Comparison of ENCODE assay signal across 8 cellular contexts in the genomic region with DNA sequence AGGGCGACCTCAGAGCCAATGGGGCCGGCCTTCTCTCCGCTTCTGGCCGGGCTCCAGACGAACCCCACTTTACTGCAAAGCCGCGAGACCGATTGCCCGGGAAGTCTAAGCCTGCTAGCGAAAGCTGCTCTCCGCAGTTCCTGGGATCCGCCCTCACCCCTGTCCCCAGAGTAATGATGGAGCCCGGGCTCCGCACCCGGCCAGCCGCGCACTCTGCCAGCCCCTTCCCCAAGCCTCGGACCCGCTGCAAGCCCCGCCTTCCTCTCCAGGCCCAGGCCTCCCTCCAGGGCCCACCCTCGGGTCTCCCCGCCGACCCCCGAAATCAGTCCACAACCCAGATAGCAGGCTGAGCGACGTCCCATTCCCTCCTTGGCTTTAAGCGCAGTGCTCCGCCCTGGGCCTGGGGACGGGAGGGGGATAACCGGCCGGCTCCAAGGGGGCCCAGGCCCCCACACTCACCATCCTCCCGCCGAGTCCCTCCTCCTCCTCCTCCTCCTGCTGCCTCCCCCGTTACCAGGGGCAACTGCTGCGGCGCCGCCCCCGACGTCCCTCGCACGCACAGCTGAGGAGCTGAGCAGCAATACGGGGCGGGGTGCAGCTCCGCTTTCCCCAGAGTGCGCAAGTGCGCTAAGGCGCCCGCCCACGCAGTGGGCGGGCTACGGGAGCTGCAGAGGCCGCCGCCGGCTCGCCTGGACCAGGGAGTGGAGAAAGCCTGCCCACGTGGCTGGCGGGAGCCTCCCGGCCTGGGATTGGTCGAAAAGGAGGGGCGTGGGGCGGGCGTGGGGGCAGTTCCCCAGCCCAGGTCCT. TPM values are rescaled to one million over a fixed set of nuclear protein-coding genes. Genes with fewer than 3 reads are reported as not detected.
DNase-seq lines count a peak whose midpoint lies in the region; ATAC-seq and TF ChIP-seq lines count a peak whose summit lies in the region.

A gene with protein sequence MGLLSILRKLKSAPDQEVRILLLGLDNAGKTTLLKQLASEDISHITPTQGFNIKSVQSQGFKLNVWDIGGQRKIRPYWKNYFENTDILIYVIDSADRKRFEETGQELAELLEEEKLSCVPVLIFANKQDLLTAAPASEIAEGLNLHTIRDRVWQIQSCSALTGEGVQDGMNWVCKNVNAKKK (minus strand): TSS at position 584 of the 807 bp plus-strand sequence. CDS start 122 bp downstream, at position 462.

- DNase-seq in DMS79 (lab: John Stamatoyannopoulos, UW), result peak; percentile 87
- peak; percentile 99 for DNase-seq in KBM-7
- DNase-seq in PC-9, result peak; percentile 89 to 93
- DNase-seq in activated T-cell treated with anti-CD3 and anti-CD28 coated beads, Interleukin-2, amount 50 U/mL, for 4 hours, result peak; percentile 95
- peak; percentile 99 for DNase-seq in esophagus muscularis mucosa (ENCODE audit: extremely low spot score)
- DNase-seq in stimulated activated CD8-positive, alpha-beta memory T cell treated with anti-CD3 and anti-CD28 coated beads, Interleukin-7, amount 100 ng/mL, for 24 hours (ENCODE audit: low read depth), result peak; percentile 93

- in situ Hi-C loops in KBM-7 (cut with MboI; ENCODE audit: low pct_unique_long_range_greater_than_20kb, low sequenced_read_pairs), result no loop called here

- H3F3A ChIP-seq in PC-9 (ENCODE audit: insufficient read depth, low read depth), result peaks cover 9% of the 10 kb centered on the region; the same call in 1 of the 2 replicates

- no peaks in the 10 kb centered on the region for H4K20me1 ChIP-seq in PC-9 (ENCODE audit: insufficient read depth)

- H3K27ac ChIP-seq in PC-9 (no peak within 1 kb of the TSS), esophagus muscularis mucosa (replicated peaks in 1 of 4) (peak within 1 kb of the TSS; percentile 86 to 92 (median 90)), muscle layer of duodenum (ENCODE audit: low read length) (peak within 1 kb of the TSS; percentile 53)

- CTCF ChIA-PET in PC-9 (lab: Charles Lee), result interaction anchor here (0.6 to 1.0 kb wide), 4 partner anchors 44 to 130 kb away, joined by 3 to 6 read pairs (median 4); no protein-coding TSS in a partner anchor

- peaks cover 9% of the 10 kb centered on the region for H3K36me3 Mint-ChIP-seq in activated T-cell treated with anti-CD3 and anti-CD28 coated beads, Interleukin-2, amount 50 U/mL, for 4 hours (ENCODE audit: insufficient read depth)

- H3K4me1 ChIP-seq in PC-9 (replicated peaks; ENCODE audit: insufficient read depth) (peaks cover 5% of the 10 kb centered on the region; the same call in 1 of the 2 replicates), esophagus muscularis mucosa (peaks cover 19 to 52% (median 42%) of the 10 kb centered on the region in 4 donors), muscle layer of duodenum (ENCODE audit: control insufficient read depth in 1 of 2, insufficient read depth in 2 of 2, low read length in 2 of 2) (peaks cover 0 to 25% of the 10 kb centered on the region in 2 donors)

- H3K27me3 ChIP-seq in PC-9 (ENCODE audit: insufficient read depth, low read depth) (no peaks in the 10 kb centered on the region), esophagus muscularis mucosa (no peaks in the 10 kb centered on the region), muscle layer of duodenum (ENCODE audit: low read depth, low read length) (no peaks in the 10 kb centered on the region)

- BruUV-seq in PC-9 (replicated peaks; lab: Mats Ljungman, UMichigan), result no TSS peak

- POLR2A ChIA-PET in PC-9 (lab: Charles Lee; ENCODE audit: unreplicated experiment), result interaction anchor here (0.5 to 0.7 kb wide), 5 partner anchors 38 to 737 kb away, joined by 3 to 27 read pairs (median 5); no protein-coding TSS in a partner anchor

- TF ChIP-seq CTCF in PC-9 (conservative IDR thresholded peaks at IDR 0.05) (peak; percentile 41; the same call in 1 of the 2 replicates), esophagus muscularis mucosa (IDR thresholded peaks at IDR 0.05) (peak in 2 of 3 experiments; percentile 36 to 62)

- H3K9me2 ChIP-seq in PC-9 (ENCODE audit: insufficient read depth), result no peaks in the 10 kb centered on the region

- peak within 1 kb of the TSS; percentile 86 for H3K4me3 ChIP-seq in PC-9
- peak within 1 kb of the TSS; percentile 87 to 98 (median 88) for H3K4me3 ChIP-seq in esophagus muscularis mucosa
- H3K4me3 ChIP-seq in muscle layer of duodenum (ENCODE audit: low read depth in 1 of 2, low read length in 2 of 2), result peak within 1 kb of the TSS; percentile 83 to 96

- H3K4me3 Mint-ChIP-seq in activated T-cell treated with anti-CD3 and anti-CD28 coated beads, Interleukin-2, amount 50 U/mL, for 4 hours, result peak within 1 kb of the TSS; percentile 95

- peak within 1 kb of the TSS; percentile 98 for H3K4me2 ChIP-seq in PC-9

- no peaks in the 10 kb centered on the region for H3K79me2 ChIP-seq in PC-9 (ENCODE audit: low read depth)

- H3K27me3 Mint-ChIP-seq in activated T-cell treated with anti-CD3 and anti-CD28 coated beads, Interleukin-2, amount 50 U/mL, for 4 hours (ENCODE audit: low read depth), result no peaks in the 10 kb centered on the region

- H3K9me3 Mint-ChIP-seq in activated T-cell treated with anti-CD3 and anti-CD28 coated beads, Interleukin-2, amount 50 U/mL, for 4 hours, result no peaks in the 10 kb centered on the region

- ATAC-seq in GM21717 (IDR thresholded peaks at IDR 0.05; ENCODE audit: unreplicated experiment), result peak; percentile 74
- ATAC-seq in activated T-cell treated with anti-CD3 and anti-CD28 coated beads, Interleukin-2, amount 50 U/mL, for 4 hours, result peak; percentile 85

- intact Hi-C loops in PC-9 (cut with micrococcal nuclease; ENCODE audit: unreplicated experiment) (loop anchor here (2.0 to 10.0 kb wide), 3 partner anchors 67 to 521 kb away; a partner anchor contains a TSS), esophagus muscularis mucosa (cut with DNase I) (loop anchor here (5.0 kb wide), 1 partner anchor 67 kb away; no protein-coding TSS in a partner anchor)

- TF ChIP-seq EP300 in esophagus muscularis mucosa (IDR thresholded peaks at IDR 0.05), result no peak

- H3K36me3 ChIP-seq in PC-9 (ENCODE audit: low read depth) (no peaks in the 10 kb centered on the region), esophagus muscularis mucosa (no peaks in the 10 kb centered on the region), muscle layer of duodenum (ENCODE audit: control insufficient read depth in 1 of 2, insufficient read depth in 2 of 2, low read length in 2 of 2) (no peaks in the 10 kb centered on the region)

- under 1% methylated on average over 28 of the region's 62 CpGs for WGBS in esophagus muscularis mucosa

- peak within 1 kb of the TSS; percentile 98 for H2AFZ ChIP-seq in PC-9

- H3K4me1 Mint-ChIP-seq in activated T-cell treated with anti-CD3 and anti-CD28 coated beads, Interleukin-2, amount 50 U/mL, for 4 hours (ENCODE audit: low read depth), result peaks cover 51% of the 10 kb centered on the region

- H3K9me3 ChIP-seq in PC-9 (ENCODE audit: insufficient read depth, low read depth), result no peaks in the 10 kb centered on the region
- H3K9me3 ChIP-seq in esophagus muscularis mucosa, result no peaks in the 10 kb centered on the region
- H3K9me3 ChIP-seq in muscle layer of duodenum (ENCODE audit: control insufficient read depth in 1 of 2, low read length in 2 of 2), result no peaks in the 10 kb centered on the region

- peak; percentile 50 for TF ChIP-seq POLR2A in esophagus muscularis mucosa (IDR thresholded peaks at IDR 0.05; ENCODE audit: low read depth)

RNA-seq across cellular contexts. Expression of the gene that starts here (rescaled TPM):
- total RNA-seq in PC-9 (2021), result 7.1 and 9.7 TPM in 2 replicates
- total RNA-seq in activated T-cell treated with anti-CD3 and anti-CD28 coated beads, Interleukin-2, amount 50 U/mL, for 4 hours, result 1 to 10 TPM; 3.2 to 4.8 (median 3.3) TPM
- total RNA-seq in esophagus muscularis mucosa, result 1 to 10 TPM; 7.9 to 9.8 (median 8.4) TPM
